1 cellular context compared by ENCODE assay signal in the genomic region with DNA sequence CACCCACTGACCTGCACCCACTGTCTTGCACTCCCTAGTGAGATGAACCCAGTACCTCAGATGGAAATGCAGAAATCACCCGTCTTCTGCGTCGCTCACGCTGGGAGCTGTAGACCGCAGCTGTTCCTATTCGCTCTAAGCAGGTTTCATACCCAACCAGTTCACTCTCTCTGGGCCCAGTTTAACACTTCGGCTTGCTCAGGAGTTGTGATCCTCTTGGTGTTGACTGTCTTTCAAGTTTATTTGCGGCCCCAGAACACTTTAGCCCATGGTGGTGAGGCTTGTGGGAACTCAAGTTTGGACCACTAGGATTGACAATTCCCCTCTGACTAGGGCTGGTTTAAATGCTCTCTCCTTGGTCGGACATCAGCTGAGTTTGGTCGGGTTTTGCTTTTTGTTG.
TF ChIP-seq lines count a peak whose summit lies in the region.

No MANE protein-coding gene starts in this region.

TF ChIP-seq in GM23338, 12 proteins besides CTCF, POLR2A, EP300 and RAD21 (continued from another document):
- TF ChIP-seq, protein P1, sequence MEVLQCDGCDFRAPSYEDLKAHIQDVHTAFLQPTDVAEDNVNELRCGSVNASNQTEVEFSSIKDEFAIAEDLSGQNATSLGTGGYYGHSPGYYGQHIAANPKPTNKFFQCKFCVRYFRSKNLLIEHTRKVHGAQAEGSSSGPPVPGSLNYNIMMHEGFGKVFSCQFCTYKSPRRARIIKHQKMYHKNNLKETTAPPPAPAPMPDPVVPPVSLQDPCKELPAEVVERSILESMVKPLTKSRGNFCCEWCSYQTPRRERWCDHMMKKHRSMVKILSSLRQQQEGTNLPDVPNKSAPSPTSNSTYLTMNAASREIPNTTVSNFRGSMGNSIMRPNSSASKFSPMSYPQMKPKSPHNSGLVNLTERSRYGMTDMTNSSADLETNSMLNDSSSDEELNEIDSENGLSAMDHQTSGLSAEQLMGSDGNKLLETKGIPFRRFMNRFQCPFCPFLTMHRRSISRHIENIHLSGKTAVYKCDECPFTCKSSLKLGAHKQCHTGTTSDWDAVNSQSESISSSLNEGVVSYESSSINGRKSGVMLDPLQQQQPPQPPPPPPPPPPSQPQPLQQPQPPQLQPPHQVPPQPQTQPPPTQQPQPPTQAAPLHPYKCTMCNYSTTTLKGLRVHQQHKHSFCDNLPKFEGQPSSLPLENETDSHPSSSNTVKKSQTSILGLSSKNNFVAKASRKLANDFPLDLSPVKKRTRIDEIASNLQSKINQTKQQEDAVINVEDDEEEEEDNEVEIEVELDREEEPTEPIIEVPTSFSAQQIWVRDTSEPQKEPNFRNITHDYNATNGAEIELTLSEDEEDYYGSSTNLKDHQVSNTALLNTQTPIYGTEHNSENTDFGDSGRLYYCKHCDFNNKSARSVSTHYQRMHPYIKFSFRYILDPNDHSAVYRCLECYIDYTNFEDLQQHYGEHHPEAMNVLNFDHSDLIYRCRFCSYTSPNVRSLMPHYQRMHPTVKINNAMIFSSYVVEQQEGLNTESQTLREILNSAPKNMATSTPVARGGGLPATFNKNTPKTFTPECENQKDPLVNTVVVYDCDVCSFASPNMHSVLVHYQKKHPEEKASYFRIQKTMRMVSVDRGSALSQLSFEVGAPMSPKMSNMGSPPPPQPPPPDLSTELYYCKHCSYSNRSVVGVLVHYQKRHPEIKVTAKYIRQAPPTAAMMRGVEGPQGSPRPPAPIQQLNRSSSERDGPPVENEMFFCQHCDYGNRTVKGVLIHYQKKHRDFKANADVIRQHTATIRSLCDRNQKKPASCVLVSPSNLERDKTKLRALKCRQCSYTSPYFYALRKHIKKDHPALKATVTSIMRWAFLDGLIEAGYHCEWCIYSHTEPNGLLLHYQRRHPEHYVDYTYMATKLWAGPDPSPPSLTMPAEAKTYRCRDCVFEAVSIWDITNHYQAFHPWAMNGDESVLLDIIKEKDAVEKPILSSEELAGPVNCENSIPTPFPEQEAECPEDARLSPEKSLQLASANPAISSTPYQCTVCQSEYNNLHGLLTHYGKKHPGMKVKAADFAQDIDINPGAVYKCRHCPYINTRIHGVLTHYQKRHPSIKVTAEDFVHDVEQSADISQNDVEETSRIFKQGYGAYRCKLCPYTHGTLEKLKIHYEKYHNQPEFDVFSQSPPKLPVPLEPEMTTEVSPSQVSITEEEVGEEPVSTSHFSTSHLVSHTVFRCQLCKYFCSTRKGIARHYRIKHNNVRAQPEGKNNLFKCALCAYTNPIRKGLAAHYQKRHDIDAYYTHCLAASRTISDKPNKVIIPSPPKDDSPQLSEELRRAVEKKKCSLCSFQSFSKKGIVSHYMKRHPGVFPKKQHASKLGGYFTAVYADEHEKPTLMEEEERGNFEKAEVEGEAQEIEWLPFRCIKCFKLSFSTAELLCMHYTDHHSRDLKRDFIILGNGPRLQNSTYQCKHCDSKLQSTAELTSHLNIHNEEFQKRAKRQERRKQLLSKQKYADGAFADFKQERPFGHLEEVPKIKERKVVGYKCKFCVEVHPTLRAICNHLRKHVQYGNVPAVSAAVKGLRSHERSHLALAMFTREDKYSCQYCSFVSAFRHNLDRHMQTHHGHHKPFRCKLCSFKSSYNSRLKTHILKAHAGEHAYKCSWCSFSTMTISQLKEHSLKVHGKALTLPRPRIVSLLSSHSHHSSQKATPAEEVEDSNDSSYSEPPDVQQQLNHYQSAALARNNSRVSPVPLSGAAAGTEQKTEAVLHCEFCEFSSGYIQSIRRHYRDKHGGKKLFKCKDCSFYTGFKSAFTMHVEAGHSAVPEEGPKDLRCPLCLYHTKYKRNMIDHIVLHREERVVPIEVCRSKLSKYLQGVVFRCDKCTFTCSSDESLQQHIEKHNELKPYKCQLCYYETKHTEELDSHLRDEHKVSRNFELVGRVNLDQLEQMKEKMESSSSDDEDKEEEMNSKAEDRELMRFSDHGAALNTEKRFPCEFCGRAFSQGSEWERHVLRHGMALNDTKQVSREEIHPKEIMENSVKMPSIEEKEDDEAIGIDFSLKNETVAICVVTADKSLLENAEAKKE (CRISPR knock-in tag; IDR thresholded peaks at IDR 0.05), result no peak
- no peak for TF ChIP-seq NANOG (IDR thresholded peaks at IDR 0.05; ENCODE audit: borderline replicate concordance)
